ENCODE assay signal across 21 cellular contexts in genomic region chr17:48868916-48869500, GRCh38. TPM values are rescaled to one million over a fixed set of nuclear protein-coding genes. Genes with fewer than 3 reads are reported as not detected.
"Had no signal": no experiment of that assay in that cellular context is flagged by ENCODE, and none has a peak within 500 bp of the region (broad histone marks: within the 10 kb centered on the region; RNA-seq: fewer than 3 reads in every experiment).

No MANE protein-coding gene starts in this region.

- DNase-seq: activated CD4-positive, alpha-beta T cell treated with anti-CD3 and anti-CD28 coated beads, Interleukin-2, amount 10 ng/mL, durations not matched to agents 24 days and 14 days; activated CD4-positive, CD25-positive, alpha-beta regulatory T cell; activated CD8-positive, alpha-beta T cell treated with anti-CD3 and anti-CD28 coated beads for 36 hours; activated naive CD4-positive, alpha-beta T cell treated with anti-CD3 and anti-CD28 coated beads, Interleukin-2, amount 10 ng/mL, durations not matched to agents 7 days and 5 days; activated T-cell treated with anti-CD3 and anti-CD28 coated beads, Interleukin-2, amount 50 U/mL, for 24 hours; gastrocnemius medialis; head of caudate nucleus; mammary epithelial cell; stimulated activated CD4-positive, alpha-beta T cell treated with anti-CD3 and anti-CD28 coated beads, Interleukin-15, amount 100 ng/mL, for 24 hours; stimulated activated CD4-positive, alpha-beta T cell treated with anti-CD3 and anti-CD28 coated beads, Interleukin-2, amount 100 ng/mL, for 48 hours; stimulated activated naive CD8-positive, alpha-beta T cell treated with anti-CD3 and anti-CD28 coated beads, Interleukin-15, amount 100 ng/mL, for 72 hours; trophoblast cell had no signal

- FAIRE-seq: keratinocyte had no signal

- H3K27me3 ChIP-seq: ascending aorta, gastrocnemius medialis, right atrium auricular region, suprapubic skin had no signal

- H3K9me3 ChIP-seq: ascending aorta, gastrocnemius medialis, prostate gland, right atrium auricular region, suprapubic skin had no signal

- H3K4me1 ChIP-seq: ascending aorta, prostate gland had no signal

- H3K27ac ChIP-seq: ascending aorta, coronary artery, prostate gland, right atrium auricular region, skin epidermis, suprapubic skin had no signal

- ATAC-seq: activated CD8-positive, alpha-beta T cell treated with anti-CD3 and anti-CD28 coated beads for 36 hours; esophagus mucosa; gastrocnemius medialis; stimulated activated naive CD8-positive, alpha-beta T cell treated with anti-CD3 and anti-CD28 coated beads, Interleukin-15, amount 100 ng/mL, for 72 hours had no signal

- H3K4me3 ChIP-seq: ascending aorta, coronary artery, gastrocnemius medialis, prostate gland, right atrium auricular region, skin epidermis, suprapubic skin had no signal

RNA-seq across cellular contexts. Expression of gene TTLL6, which starts 52.0 kb away (rescaled TPM):
- total RNA-seq: activated CD4-positive, alpha-beta T cell treated with anti-CD3 and anti-CD28 coated beads, Interleukin-2, amount 10 ng/mL, durations not matched to agents 24 days and 14 days; activated CD8-positive, alpha-beta T cell treated with anti-CD3 and anti-CD28 coated beads for 36 hours; activated T-helper 2 cell treated with anti-CD3 and anti-CD28 coated beads, Interferon-gamma antibody, Interleukin-2, Interleukin-4, amounts not matched to agents 10 μg/mL and 5 μg/mL and 100 μg/mL, durations not matched to agents 14 hours and 24 hours and 36 hours; ascending aorta; mammary epithelial cell; right atrium auricular region; suprapubic skin had no signal
